19 cellular contexts compared by ENCODE assay signal in the genomic region with DNA sequence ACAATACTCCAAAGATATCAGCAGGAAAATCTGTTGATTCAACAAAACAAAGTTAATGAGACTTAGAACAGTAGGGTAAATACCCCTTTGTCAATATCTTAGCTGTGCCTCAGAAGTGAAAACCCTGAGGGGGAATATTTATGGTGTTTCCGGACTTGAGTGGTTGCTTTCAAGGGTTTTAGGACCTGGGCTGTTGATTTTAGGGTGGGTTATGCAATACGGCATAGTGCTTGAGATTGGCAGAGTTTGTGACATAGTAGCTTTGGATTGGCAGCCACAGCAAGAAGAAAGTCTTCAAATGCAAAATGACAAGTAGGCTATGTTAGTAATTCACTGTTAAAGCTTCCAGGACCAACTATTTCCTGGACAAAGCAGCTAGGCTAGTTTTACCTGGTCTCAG.
DNase-seq lines count a peak whose midpoint lies in the region; ATAC-seq and TF ChIP-seq lines count a peak whose summit lies in the region.
"Had no signal": no experiment of that assay in that cellular context is flagged by ENCODE, and none has a peak within 500 bp of the region (broad histone marks: within the 10 kb centered on the region; RNA-seq: fewer than 3 reads in every experiment).

No MANE protein-coding gene starts in this region.

- no peak overlapping the region for H3K27ac Mint-ChIP-seq in natural killer cell treated with Interleukin-12 subunit alpha and Interleukin-12 subunit beta and Interleukin-15 and Interleukin-18, amount 100 ng/mL, for 72 hours
- H3K27ac Mint-ChIP-seq: stimulated activated memory B cell treated with anti-CD40 and anti-IgM and Interleukin-4, amounts not matched to agents 10 μg/mL and 1 μg/mL and 100 μg/mL, for 72 hours had no signal

- H3K4me1 ChIP-seq in mammary epithelial cell (ENCODE audit: insufficient read depth, low read length), result no peaks in the 10 kb centered on the region
- no peaks in the 10 kb centered on the region for H3K4me1 ChIP-seq in breast epithelium

- BruUV-seq in mammary epithelial cell (replicated peaks; lab: Mats Ljungman, UMichigan), result no TSS peak

- CTCF ChIA-PET in mammary epithelial cell (lab: Charles Lee; ENCODE audit: low non-redundant PET), result no interaction called here

- no peaks in the 10 kb centered on the region for H3K79me2 ChIP-seq in mammary epithelial cell (ENCODE audit: insufficient read depth, low read length)

- in situ Hi-C loops in mammary epithelial cell (cut with MboI; ENCODE audit: low sequenced_read_pairs in 2 of 2), result no loop called here

- no peaks in the 10 kb centered on the region for H3K36me3 Mint-ChIP-seq in natural killer cell treated with Interleukin-12 subunit alpha and Interleukin-12 subunit beta and Interleukin-15 and Interleukin-18, amount 100 ng/mL, for 72 hours
- H3K36me3 Mint-ChIP-seq: stimulated activated memory B cell treated with anti-CD40 and anti-IgM and Interleukin-4, amounts not matched to agents 10 μg/mL and 1 μg/mL and 100 μg/mL, for 72 hours had no signal

- intact Hi-C loops in mammary epithelial cell (cut with micrococcal nuclease), result no loop called here
- intact Hi-C loops in breast epithelium (cut with DNase I; ENCODE audit: low total_unique reads), result no loop called here

- TF ChIP-seq CTCF in mammary epithelial cell (conservative IDR thresholded peaks at IDR 0.05 in 1 of 2, IDR thresholded peaks at IDR 0.05 in 1 of 2; ENCODE audit: extremely low read depth in 1 of 2, insufficient read depth in 1 of 2, low read depth in 1 of 2, low read length in 2 of 2) (no peak), breast epithelium (IDR thresholded peaks at IDR 0.05) (no peak)

- ATAC-seq in natural killer cell treated with Interleukin-12 subunit alpha and Interleukin-12 subunit beta and Interleukin-15 and Interleukin-18, amount 100 ng/mL, for 72 hours, result no peak
- ATAC-seq: stimulated activated memory B cell treated with anti-CD40 and anti-IgM and Interleukin-4, amounts not matched to agents 10 μg/mL and 1 μg/mL and 100 μg/mL, for 72 hours had no signal

- H3K4me2 ChIP-seq in mammary epithelial cell (ENCODE audit: insufficient read depth, low read depth, low read length), result no peak overlapping the region

- no peaks in the 10 kb centered on the region for H4K20me1 ChIP-seq in mammary epithelial cell (ENCODE audit: insufficient read depth, low read length)

- no peak overlapping the region for H3K4me3 Mint-ChIP-seq in natural killer cell treated with Interleukin-12 subunit alpha and Interleukin-12 subunit beta and Interleukin-15 and Interleukin-18, amount 100 ng/mL, for 72 hours
- H3K4me3 Mint-ChIP-seq: neural crest cell; stimulated activated memory B cell treated with anti-CD40 and anti-IgM and Interleukin-4, amounts not matched to agents 10 μg/mL and 1 μg/mL and 100 μg/mL, for 72 hours had no signal

- DNase-seq in mammary epithelial cell, result no peak
- DNase-seq in breast epithelium (ENCODE audit: low spot score in 2 of 2), result no peak
- DNase-seq in NCI-H748 treated with DMSO at 0.1 percent for 48 hours (lab: John Stamatoyannopoulos, UW), result peak; percentile 53
- DNase-seq in left kidney (ENCODE audit: low read depth, low spot score), result peak; percentile 11
- DNase-seq in mucosa of gallbladder (ENCODE audit: low spot score), result no peak
- DNase-seq in EL, result no peak
- DNase-seq in natural killer cell treated with Interleukin-12 subunit alpha and Interleukin-12 subunit beta and Interleukin-15 and Interleukin-18, amount 100 ng/mL, for 72 hours (ENCODE audit: low spot score), result no peak
- no peak for DNase-seq in anterior cingulate cortex (lab: John Stamatoyannopoulos, UW)
- DNase-seq: activated naive CD4-positive, alpha-beta T cell treated with Interleukin-2 at 50 U/mL for 16 hours; aorta; cerebellar nuclear complex; DMS79 treated with DMSO at 0.1 percent for 48 hours; effector CD8-positive, alpha-beta T cell; head of caudate nucleus; NCI-H2171; NK-92 treated with Interleukin-12 subunit alpha and Interleukin-12 subunit beta, amount 100 ng/mL, for 24 hours; stimulated activated CD4-positive, alpha-beta T cell treated with anti-CD3 and anti-CD28 coated beads, Interleukin-12 subunit alpha, Interleukin-12 subunit beta, amount 100 ng/mL, for 4 hours had no signal

- 73% methylated on average over 2 of the region's 2 CpGs for WGBS in mammary epithelial cell (ENCODE audit: low coverage, missing lambda C conversion rate)

- peaks cover 6% of the 10 kb centered on the region for H3K9me3 Mint-ChIP-seq in natural killer cell treated with Interleukin-12 subunit alpha and Interleukin-12 subunit beta and Interleukin-15 and Interleukin-18, amount 100 ng/mL, for 72 hours

- H2AFZ ChIP-seq in mammary epithelial cell (ENCODE audit: low read depth, low read length), result peak overlapping the region; percentile 28

- no peaks in the 10 kb centered on the region for H3K4me1 Mint-ChIP-seq in natural killer cell treated with Interleukin-12 subunit alpha and Interleukin-12 subunit beta and Interleukin-15 and Interleukin-18, amount 100 ng/mL, for 72 hours (ENCODE audit: low read depth in 2 of 2)
- H3K4me1 Mint-ChIP-seq: stimulated activated memory B cell treated with anti-CD40 and anti-IgM and Interleukin-4, amounts not matched to agents 10 μg/mL and 1 μg/mL and 100 μg/mL, for 72 hours had no signal

- H3K27me3 Mint-ChIP-seq in natural killer cell treated with Interleukin-12 subunit alpha and Interleukin-12 subunit beta and Interleukin-15 and Interleukin-18, amount 100 ng/mL, for 72 hours, result no peaks in the 10 kb centered on the region
- H3K27me3 Mint-ChIP-seq: stimulated activated memory B cell treated with anti-CD40 and anti-IgM and Interleukin-4, amounts not matched to agents 10 μg/mL and 1 μg/mL and 100 μg/mL, for 72 hours had no signal

- H3K27me3 ChIP-seq in mammary epithelial cell (ENCODE audit: insufficient read depth, low read length) (no peaks in the 10 kb centered on the region), breast epithelium (no peaks in the 10 kb centered on the region)

- H3K9me3 ChIP-seq in mammary epithelial cell (replicated peaks; ENCODE audit: insufficient read depth, low read length) (no peaks in the 10 kb centered on the region), breast epithelium (no peaks in the 10 kb centered on the region)

- H3K27ac ChIP-seq in mammary epithelial cell (ENCODE audit: insufficient read depth, low read depth, low read length), result no peak overlapping the region
- H3K27ac ChIP-seq in breast epithelium, result no peak overlapping the region

- dilution Hi-C loops in mammary epithelial cell (cut with HindIII; ENCODE audit: low sequenced_read_pairs), result no loop called here

- TF ChIP-seq POLR2A in breast epithelium (IDR thresholded peaks at IDR 0.05), result no peak

- no peak overlapping the region for H3K9ac ChIP-seq in mammary epithelial cell (ENCODE audit: insufficient read depth, low read length)

- H3K36me3 ChIP-seq in mammary epithelial cell (ENCODE audit: insufficient read depth, low read length) (no peaks in the 10 kb centered on the region), breast epithelium (no peaks in the 10 kb centered on the region)

- H3K4me3 ChIP-seq in mammary epithelial cell (replicated peaks in 1 of 3; ENCODE audit: insufficient read depth in 1 of 3, low read depth in 2 of 3, low read length in 3 of 3) (no peak overlapping the region), breast epithelium (no peak overlapping the region)

Comparison
In these comparisons a context has a peak if more than half of its experiments do, and no peak if none do; other contexts are left out.
1. DNase-seq: peak in NCI-H748 treated with DMSO at 0.1 percent for 48 hours (single experiment) and left kidney (single experiment); none in mammary epithelial cell (single experiment), breast epithelium (0 of 2), mucosa of gallbladder (single experiment), EL (single experiment), natural killer cell treated with Interleukin-12 subunit alpha and Interleukin-12 subunit beta and Interleukin-15 and Interleukin-18, amount 100 ng/mL, for 72 hours (single experiment) and anterior cingulate cortex (0 of 58).